22 cellular contexts compared by ENCODE assay signal in the genomic region with DNA sequence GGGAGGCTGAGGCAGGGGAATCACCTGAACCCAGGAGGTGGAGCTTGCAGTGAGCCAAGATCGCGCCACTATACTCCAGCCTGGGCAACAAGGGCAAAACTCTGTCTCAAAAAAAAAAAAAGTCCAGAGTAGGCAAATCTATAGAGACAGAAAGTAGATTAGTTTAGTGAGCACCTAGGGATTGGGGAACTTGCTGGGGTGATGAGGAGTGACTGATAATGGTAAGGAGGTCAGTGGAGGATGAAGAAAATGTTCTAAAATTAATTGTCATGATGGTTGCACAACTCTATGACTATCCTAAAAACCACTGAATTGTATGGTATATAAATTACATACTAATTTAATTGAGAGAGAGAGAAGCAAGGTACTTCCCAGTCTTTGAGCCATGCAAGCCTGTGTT. TPM values are rescaled to one million over a fixed set of nuclear protein-coding genes. Genes with fewer than 3 reads are reported as not detected.
DNase-seq lines count a peak whose midpoint lies in the region; ATAC-seq and TF ChIP-seq lines count a peak whose summit lies in the region.
"Had no signal": no experiment of that assay in that cellular context is flagged by ENCODE, and none has a peak within 500 bp of the region (broad histone marks: within the 10 kb centered on the region; RNA-seq: fewer than 3 reads in every experiment).

No MANE protein-coding gene starts in this region.

- no peak overlapping the region for H3K4me3 Mint-ChIP-seq in stimulated activated naive CD8-positive, alpha-beta T cell treated with anti-CD3 and anti-CD28 coated beads, Interleukin-15, amount 100 ng/mL, for 72 hours
- no peak overlapping the region for H3K4me3 Mint-ChIP-seq in stimulated activated memory B cell treated with anti-CD40 and anti-IgM and Interleukin-4, amounts not matched to agents 10 μg/mL and 1 μg/mL and 100 μg/mL, for 72 hours
- H3K4me3 Mint-ChIP-seq: CD4-positive, alpha-beta T cell had no signal

- peaks cover 0 to 6% (median 0%) of the 10 kb centered on the region in 3 donors for H3K27me3 ChIP-seq in psoas muscle (ENCODE audit: insufficient read depth in 3 of 3, low read length in 2 of 3)

- H3K9me3 ChIP-seq in psoas muscle, result no peaks in the 10 kb centered on the region
- H3K9me3 ChIP-seq: A549, HAP-1 had no signal

- no peak for TF ChIP-seq CTCF in psoas muscle (IDR thresholded peaks at IDR 0.05)

- no peaks in the 10 kb centered on the region for H3K4me1 ChIP-seq in psoas muscle
- H3K4me1 ChIP-seq: A549, Caco-2, HAP-1 had no signal

- H3K27ac ChIP-seq in psoas muscle, result no peak overlapping the region
- H3K27ac ChIP-seq: 22Rv1, A549, C4-2B, GM23248 had no signal

- no peak overlapping the region for H3K27ac Mint-ChIP-seq in stimulated activated naive CD8-positive, alpha-beta T cell treated with anti-CD3 and anti-CD28 coated beads, Interleukin-15, amount 100 ng/mL, for 72 hours
- H3K27ac Mint-ChIP-seq in stimulated activated memory B cell treated with anti-CD40 and anti-IgM and Interleukin-4, amounts not matched to agents 10 μg/mL and 1 μg/mL and 100 μg/mL, for 72 hours, result no peak overlapping the region
- H3K27ac Mint-ChIP-seq: CD4-positive, alpha-beta T cell had no signal

- no peak overlapping the region for H3K4me3 ChIP-seq in psoas muscle
- H3K4me3 ChIP-seq: A549, GM23248, HAP-1 had no signal

- H3K4me1 Mint-ChIP-seq in stimulated activated naive CD8-positive, alpha-beta T cell treated with anti-CD3 and anti-CD28 coated beads, Interleukin-15, amount 100 ng/mL, for 72 hours, result no peaks in the 10 kb centered on the region
- H3K4me1 Mint-ChIP-seq in stimulated activated memory B cell treated with anti-CD40 and anti-IgM and Interleukin-4, amounts not matched to agents 10 μg/mL and 1 μg/mL and 100 μg/mL, for 72 hours, result peaks cover 6% of the 10 kb centered on the region

- ATAC-seq in stimulated activated naive CD8-positive, alpha-beta T cell treated with anti-CD3 and anti-CD28 coated beads, Interleukin-15, Interleukin-2, amounts not matched to agents 100 U/mL and 50 U/mL, for 24 hours, result peak; percentile 19
- no peak for ATAC-seq in stimulated activated naive CD8-positive, alpha-beta T cell treated with anti-CD3 and anti-CD28 coated beads, Interleukin-15, amount 100 ng/mL, for 72 hours
- ATAC-seq in stimulated activated memory B cell treated with anti-CD40 and anti-IgM and Interleukin-4, amounts not matched to agents 10 μg/mL and 1 μg/mL and 100 μg/mL, for 72 hours, result peak; percentile 57
- ATAC-seq in psoas muscle, result no peak
- no peak for ATAC-seq in HG02759 (IDR thresholded peaks at IDR 0.05; ENCODE audit: unreplicated experiment)
- ATAC-seq: A549 had no signal

- H3K36me3 Mint-ChIP-seq in stimulated activated memory B cell treated with anti-CD40 and anti-IgM and Interleukin-4, amounts not matched to agents 10 μg/mL and 1 μg/mL and 100 μg/mL, for 72 hours, result no peaks in the 10 kb centered on the region

- intact Hi-C loops in psoas muscle (cut with DNase I), result no loop called here

- H3K36me3 ChIP-seq in psoas muscle (ENCODE audit: insufficient read depth in 1 of 2, low read depth in 1 of 2), result no peaks in the 10 kb centered on the region
- H3K36me3 ChIP-seq: HAP-1 had no signal

- 94 to 100% (median 97%) methylated on average over 2 of the region's 2 CpGs for WGBS in psoas muscle, 3 donors

- DNase-seq in stimulated activated naive CD8-positive, alpha-beta T cell treated with anti-CD3 and anti-CD28 coated beads, Interleukin-15, Interleukin-2, amounts not matched to agents 100 U/mL and 50 U/mL, for 24 hours, result no peak
- DNase-seq in stimulated activated naive CD8-positive, alpha-beta T cell treated with anti-CD3 and anti-CD28 coated beads, Interleukin-15, amount 100 ng/mL, for 72 hours, result no peak
- DNase-seq in RPMI8226 (peak; percentile 22), psoas muscle (no peak)
- DNase-seq in stimulated activated CD4-positive, alpha-beta T cell treated with anti-CD3 and anti-CD28 coated beads, Interleukin-4, amount 100 ng/mL, for 1 hour, result no peak
- DNase-seq: AML-193; Caco-2; CD4-positive, alpha-beta T cell; DMS79; GDM1; GM23248; KG1 had no signal

- peaks cover 0 to 3% of the 10 kb centered on the region in 2 donors for H3K9me3 Mint-ChIP-seq in stimulated activated naive CD8-positive, alpha-beta T cell treated with anti-CD3 and anti-CD28 coated beads, Interleukin-15, amount 100 ng/mL, for 72 hours
- no peaks in the 10 kb centered on the region for H3K9me3 Mint-ChIP-seq in stimulated activated memory B cell treated with anti-CD40 and anti-IgM and Interleukin-4, amounts not matched to agents 10 μg/mL and 1 μg/mL and 100 μg/mL, for 72 hours
- H3K9me3 Mint-ChIP-seq: CD4-positive, alpha-beta T cell had no signal

- H3K27me3 Mint-ChIP-seq in stimulated activated naive CD8-positive, alpha-beta T cell treated with anti-CD3 and anti-CD28 coated beads, Interleukin-15, amount 100 ng/mL, for 72 hours, result peaks cover 7% of the 10 kb centered on the region
- peaks cover 8% of the 10 kb centered on the region for H3K27me3 Mint-ChIP-seq in stimulated activated memory B cell treated with anti-CD40 and anti-IgM and Interleukin-4, amounts not matched to agents 10 μg/mL and 1 μg/mL and 100 μg/mL, for 72 hours
- H3K27me3 Mint-ChIP-seq: CD4-positive, alpha-beta T cell had no signal

RNA-seq across cellular contexts. Expression of a gene that starts 27.8 kb away (rescaled TPM):
- not detected for total RNA-seq in psoas muscle
- not detected for polyA plus RNA-seq in psoas muscle
- total RNA-seq: Caco-2; CD4-positive, alpha-beta T cell; GM23248; H4; HT-29; LHCN-M2 had no signal
- polyA plus RNA-seq: A549, BJ, GM23248 had no signal

Comparison
In these comparisons a context has a peak if more than half of its experiments do, and no peak if none do; other contexts are left out.
1. ATAC-seq: peak in stimulated activated naive CD8-positive, alpha-beta T cell treated with anti-CD3 and anti-CD28 coated beads, Interleukin-15, Interleukin-2, amounts not matched to agents 100 U/mL and 50 U/mL, for 24 hours (single experiment) and stimulated activated memory B cell treated with anti-CD40 and anti-IgM and Interleukin-4, amounts not matched to agents 10 μg/mL and 1 μg/mL and 100 μg/mL, for 72 hours (single experiment); none in stimulated activated naive CD8-positive, alpha-beta T cell treated with anti-CD3 and anti-CD28 coated beads, Interleukin-15, amount 100 ng/mL, for 72 hours (single experiment), psoas muscle (0 of 4) and HG02759 (single experiment).